Comparison of ENCODE assay signal across 1 cellular context in the genomic region with DNA sequence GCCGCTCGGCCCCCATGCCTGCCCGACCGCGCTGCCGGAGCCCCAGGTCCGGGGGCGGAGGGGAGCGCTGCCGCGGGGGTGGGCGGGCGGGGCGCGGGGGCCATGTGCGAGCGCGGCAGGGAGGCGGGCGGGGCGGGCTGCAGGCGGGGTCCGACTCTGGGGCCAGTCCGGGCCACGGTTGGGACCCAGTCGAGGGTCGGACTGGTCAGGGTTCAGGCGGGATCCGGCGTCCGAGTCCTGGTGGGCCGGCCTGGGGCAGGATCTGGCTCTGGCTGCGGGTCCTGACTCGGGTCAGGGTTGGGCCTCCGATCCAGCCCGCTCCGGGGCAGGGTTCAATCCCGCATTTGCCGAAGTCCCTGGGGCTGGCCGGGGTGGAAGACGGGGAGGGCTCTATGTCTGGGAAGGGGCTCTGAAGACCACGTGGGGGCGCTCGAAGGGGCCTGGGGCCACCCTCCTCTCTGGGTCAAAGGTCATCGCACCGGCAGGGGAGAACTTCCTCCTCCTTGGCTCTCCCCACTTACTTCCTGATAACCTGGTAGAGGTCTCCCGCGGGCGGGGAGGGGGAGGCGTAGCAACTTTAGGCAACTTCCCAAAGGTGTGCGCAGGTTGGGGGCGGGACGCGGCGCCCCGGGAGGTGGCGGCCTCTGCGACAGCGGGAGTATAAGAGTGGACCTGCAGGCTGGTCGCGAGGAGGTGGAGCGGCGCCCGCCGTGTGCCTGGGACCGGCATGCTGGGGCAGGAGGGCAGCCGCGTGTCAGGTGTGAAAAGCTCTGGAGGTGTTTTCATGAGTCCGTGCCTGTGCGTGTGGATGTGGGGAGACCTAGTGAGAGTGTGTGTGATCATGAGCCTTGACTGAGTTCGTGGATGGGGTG.
TF ChIP-seq lines count a peak whose summit lies in the region.

No MANE protein-coding gene starts in this region.

TF ChIP-seq in K562, 482 proteins besides CTCF, POLR2A, EP300 and RAD21 (continued from another document and continues in another):
- TF ChIP-seq, protein P1, sequence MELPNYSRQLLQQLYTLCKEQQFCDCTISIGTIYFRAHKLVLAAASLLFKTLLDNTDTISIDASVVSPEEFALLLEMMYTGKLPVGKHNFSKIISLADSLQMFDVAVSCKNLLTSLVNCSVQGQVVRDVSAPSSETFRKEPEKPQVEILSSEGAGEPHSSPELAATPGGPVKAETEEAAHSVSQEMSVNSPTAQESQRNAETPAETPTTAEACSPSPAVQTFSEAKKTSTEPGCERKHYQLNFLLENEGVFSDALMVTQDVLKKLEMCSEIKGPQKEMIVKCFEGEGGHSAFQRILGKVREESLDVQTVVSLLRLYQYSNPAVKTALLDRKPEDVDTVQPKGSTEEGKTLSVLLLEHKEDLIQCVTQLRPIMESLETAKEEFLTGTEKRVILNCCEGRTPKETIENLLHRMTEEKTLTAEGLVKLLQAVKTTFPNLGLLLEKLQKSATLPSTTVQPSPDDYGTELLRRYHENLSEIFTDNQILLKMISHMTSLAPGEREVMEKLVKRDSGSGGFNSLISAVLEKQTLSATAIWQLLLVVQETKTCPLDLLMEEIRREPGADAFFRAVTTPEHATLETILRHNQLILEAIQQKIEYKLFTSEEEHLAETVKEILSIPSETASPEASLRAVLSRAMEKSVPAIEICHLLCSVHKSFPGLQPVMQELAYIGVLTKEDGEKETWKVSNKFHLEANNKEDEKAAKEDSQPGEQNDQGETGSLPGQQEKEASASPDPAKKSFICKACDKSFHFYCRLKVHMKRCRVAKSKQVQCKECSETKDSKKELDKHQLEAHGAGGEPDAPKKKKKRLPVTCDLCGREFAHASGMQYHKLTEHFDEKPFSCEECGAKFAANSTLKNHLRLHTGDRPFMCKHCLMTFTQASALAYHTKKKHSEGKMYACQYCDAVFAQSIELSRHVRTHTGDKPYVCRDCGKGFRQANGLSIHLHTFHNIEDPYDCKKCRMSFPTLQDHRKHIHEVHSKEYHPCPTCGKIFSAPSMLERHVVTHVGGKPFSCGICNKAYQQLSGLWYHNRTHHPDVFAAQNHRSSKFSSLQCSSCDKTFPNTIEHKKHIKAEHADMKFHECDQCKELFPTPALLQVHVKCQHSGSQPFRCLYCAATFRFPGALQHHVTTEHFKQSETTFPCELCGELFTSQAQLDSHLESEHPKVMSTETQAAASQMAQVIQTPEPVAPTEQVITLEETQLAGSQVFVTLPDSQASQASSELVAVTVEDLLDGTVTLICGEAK (IDR thresholded peaks at IDR 0.05) = peak; percentile 60; the same call in 1 of the 2 replicates
- TF ChIP-seq, protein P1 (CRISPR knock-in tag; IDR thresholded peaks at IDR 0.05) = no peak
- TF ChIP-seq ZNF76 (CRISPR knock-in tag; IDR thresholded peaks at IDR 0.05; ENCODE audit: borderline replicate concordance) = no peak
- TF ChIP-seq HDAC1 (IDR thresholded peaks at IDR 0.05) = peak in 1 of 2 experiments; percentile 76; a peak in 2 of 4 replicates
- TF ChIP-seq NFIC (IDR thresholded peaks at IDR 0.05) = peak; percentile 36
- TF ChIP-seq ZNF436 (CRISPR knock-in tag; IDR thresholded peaks at IDR 0.05) = no peak
- TF ChIP-seq, protein P2, sequence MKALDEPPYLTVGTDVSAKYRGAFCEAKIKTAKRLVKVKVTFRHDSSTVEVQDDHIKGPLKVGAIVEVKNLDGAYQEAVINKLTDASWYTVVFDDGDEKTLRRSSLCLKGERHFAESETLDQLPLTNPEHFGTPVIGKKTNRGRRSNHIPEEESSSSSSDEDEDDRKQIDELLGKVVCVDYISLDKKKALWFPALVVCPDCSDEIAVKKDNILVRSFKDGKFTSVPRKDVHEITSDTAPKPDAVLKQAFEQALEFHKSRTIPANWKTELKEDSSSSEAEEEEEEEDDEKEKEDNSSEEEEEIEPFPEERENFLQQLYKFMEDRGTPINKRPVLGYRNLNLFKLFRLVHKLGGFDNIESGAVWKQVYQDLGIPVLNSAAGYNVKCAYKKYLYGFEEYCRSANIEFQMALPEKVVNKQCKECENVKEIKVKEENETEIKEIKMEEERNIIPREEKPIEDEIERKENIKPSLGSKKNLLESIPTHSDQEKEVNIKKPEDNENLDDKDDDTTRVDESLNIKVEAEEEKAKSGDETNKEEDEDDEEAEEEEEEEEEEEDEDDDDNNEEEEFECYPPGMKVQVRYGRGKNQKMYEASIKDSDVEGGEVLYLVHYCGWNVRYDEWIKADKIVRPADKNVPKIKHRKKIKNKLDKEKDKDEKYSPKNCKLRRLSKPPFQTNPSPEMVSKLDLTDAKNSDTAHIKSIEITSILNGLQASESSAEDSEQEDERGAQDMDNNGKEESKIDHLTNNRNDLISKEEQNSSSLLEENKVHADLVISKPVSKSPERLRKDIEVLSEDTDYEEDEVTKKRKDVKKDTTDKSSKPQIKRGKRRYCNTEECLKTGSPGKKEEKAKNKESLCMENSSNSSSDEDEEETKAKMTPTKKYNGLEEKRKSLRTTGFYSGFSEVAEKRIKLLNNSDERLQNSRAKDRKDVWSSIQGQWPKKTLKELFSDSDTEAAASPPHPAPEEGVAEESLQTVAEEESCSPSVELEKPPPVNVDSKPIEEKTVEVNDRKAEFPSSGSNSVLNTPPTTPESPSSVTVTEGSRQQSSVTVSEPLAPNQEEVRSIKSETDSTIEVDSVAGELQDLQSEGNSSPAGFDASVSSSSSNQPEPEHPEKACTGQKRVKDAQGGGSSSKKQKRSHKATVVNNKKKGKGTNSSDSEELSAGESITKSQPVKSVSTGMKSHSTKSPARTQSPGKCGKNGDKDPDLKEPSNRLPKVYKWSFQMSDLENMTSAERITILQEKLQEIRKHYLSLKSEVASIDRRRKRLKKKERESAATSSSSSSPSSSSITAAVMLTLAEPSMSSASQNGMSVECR (CRISPR knock-in tag; IDR thresholded peaks at IDR 0.05) = peak; percentile 73
- no peak for TF ChIP-seq HNRNPL (IDR thresholded peaks at IDR 0.05; ENCODE audit: low read depth, low read length)
- peak in 1 of 2 experiments; percentile 64; a peak in 2 of 4 replicates for TF ChIP-seq RCOR1 (IDR thresholded peaks at IDR 0.05; ENCODE audit: borderline replicate concordance in 1 of 2, low read depth in 2 of 2, low read length in 2 of 2)
- TF ChIP-seq HNRNPK (IDR thresholded peaks at IDR 0.05; ENCODE audit: low read depth, low read length, poor library complexity, severe bottlenecking) = peak; percentile 6
- TF ChIP-seq RB1 (IDR thresholded peaks at IDR 0.05; ENCODE audit: low read depth) = peak; percentile 42; the same call in 1 of the 2 replicates
- 0 out of 2 replicates have a peak, but pooled peaks have one; percentile 19 for TF ChIP-seq ZBED1 (IDR thresholded peaks at IDR 0.05)
- peak; percentile 87; the same call in 1 of the 2 replicates for TF ChIP-seq KAT7 (CRISPR knock-in tag; IDR thresholded peaks at IDR 0.05; ENCODE audit: borderline replicate concordance)
- peak; percentile 53 for TF ChIP-seq ATF7 (IDR thresholded peaks at IDR 0.05)
- no peak for TF ChIP-seq NEUROD1 (IDR thresholded peaks at IDR 0.05; ENCODE audit: borderline replicate concordance, low read depth, low read length, partially characterized antibody)
- TF ChIP-seq, protein P3, sequence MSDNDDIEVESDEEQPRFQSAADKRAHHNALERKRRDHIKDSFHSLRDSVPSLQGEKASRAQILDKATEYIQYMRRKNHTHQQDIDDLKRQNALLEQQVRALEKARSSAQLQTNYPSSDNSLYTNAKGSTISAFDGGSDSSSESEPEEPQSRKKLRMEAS (CRISPR knock-in tag; IDR thresholded peaks at IDR 0.05) = peak; percentile 86
- TF ChIP-seq, protein P4, sequence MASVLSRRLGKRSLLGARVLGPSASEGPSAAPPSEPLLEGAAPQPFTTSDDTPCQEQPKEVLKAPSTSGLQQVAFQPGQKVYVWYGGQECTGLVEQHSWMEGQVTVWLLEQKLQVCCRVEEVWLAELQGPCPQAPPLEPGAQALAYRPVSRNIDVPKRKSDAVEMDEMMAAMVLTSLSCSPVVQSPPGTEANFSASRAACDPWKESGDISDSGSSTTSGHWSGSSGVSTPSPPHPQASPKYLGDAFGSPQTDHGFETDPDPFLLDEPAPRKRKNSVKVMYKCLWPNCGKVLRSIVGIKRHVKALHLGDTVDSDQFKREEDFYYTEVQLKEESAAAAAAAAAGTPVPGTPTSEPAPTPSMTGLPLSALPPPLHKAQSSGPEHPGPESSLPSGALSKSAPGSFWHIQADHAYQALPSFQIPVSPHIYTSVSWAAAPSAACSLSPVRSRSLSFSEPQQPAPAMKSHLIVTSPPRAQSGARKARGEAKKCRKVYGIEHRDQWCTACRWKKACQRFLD (CRISPR knock-in tag; IDR thresholded peaks at IDR 0.05) = peak; percentile 88
- peak; percentile 97 for TF ChIP-seq ZBTB7A (IDR thresholded peaks at IDR 0.05; ENCODE audit: borderline replicate concordance, control insufficient read depth, low read depth, low read length)
- TF ChIP-seq FOXK1 (CRISPR knock-in tag; IDR thresholded peaks at IDR 0.05; ENCODE audit: borderline replicate concordance) = 0 out of 2 replicates have a peak, but pooled peaks have one; percentile 61
- peak; percentile 44; the same call in 1 of the 2 replicates for TF ChIP-seq DPF2 (IDR thresholded peaks at IDR 0.05)
- peak; percentile 70; the same call in 1 of the 2 replicates for TF ChIP-seq CTBP1 (IDR thresholded peaks at IDR 0.05; ENCODE audit: borderline replicate concordance)
- peak; percentile 97 for TF ChIP-seq NR2C2 (CRISPR knock-in tag; IDR thresholded peaks at IDR 0.05)
- peak; percentile 99 for TF ChIP-seq NR2C2 (tag; IDR thresholded peaks at IDR 0.05)
- peak in 1 of 2 experiments; percentile 37; a peak in 1 of 4 replicates for TF ChIP-seq SRF (CRISPR knock-in tag; IDR thresholded peaks at IDR 0.05)
- TF ChIP-seq, protein P5, sequence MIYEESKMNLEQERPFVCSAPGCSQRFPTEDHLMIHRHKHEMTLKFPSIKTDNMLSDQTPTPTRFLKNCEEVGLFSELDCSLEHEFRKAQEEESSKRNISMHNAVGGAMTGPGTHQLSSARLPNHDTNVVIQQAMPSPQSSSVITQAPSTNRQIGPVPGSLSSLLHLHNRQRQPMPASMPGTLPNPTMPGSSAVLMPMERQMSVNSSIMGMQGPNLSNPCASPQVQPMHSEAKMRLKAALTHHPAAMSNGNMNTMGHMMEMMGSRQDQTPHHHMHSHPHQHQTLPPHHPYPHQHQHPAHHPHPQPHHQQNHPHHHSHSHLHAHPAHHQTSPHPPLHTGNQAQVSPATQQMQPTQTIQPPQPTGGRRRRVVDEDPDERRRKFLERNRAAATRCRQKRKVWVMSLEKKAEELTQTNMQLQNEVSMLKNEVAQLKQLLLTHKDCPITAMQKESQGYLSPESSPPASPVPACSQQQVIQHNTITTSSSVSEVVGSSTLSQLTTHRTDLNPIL (CRISPR knock-in tag; IDR thresholded peaks at IDR 0.05) = no peak
- TF ChIP-seq TBL1XR1 (IDR thresholded peaks at IDR 0.05; ENCODE audit: low read length in 2 of 2) = peak in 1 of 2 experiments; percentile 35; a peak in 1 of 4 replicates
- TF ChIP-seq, protein P6, sequence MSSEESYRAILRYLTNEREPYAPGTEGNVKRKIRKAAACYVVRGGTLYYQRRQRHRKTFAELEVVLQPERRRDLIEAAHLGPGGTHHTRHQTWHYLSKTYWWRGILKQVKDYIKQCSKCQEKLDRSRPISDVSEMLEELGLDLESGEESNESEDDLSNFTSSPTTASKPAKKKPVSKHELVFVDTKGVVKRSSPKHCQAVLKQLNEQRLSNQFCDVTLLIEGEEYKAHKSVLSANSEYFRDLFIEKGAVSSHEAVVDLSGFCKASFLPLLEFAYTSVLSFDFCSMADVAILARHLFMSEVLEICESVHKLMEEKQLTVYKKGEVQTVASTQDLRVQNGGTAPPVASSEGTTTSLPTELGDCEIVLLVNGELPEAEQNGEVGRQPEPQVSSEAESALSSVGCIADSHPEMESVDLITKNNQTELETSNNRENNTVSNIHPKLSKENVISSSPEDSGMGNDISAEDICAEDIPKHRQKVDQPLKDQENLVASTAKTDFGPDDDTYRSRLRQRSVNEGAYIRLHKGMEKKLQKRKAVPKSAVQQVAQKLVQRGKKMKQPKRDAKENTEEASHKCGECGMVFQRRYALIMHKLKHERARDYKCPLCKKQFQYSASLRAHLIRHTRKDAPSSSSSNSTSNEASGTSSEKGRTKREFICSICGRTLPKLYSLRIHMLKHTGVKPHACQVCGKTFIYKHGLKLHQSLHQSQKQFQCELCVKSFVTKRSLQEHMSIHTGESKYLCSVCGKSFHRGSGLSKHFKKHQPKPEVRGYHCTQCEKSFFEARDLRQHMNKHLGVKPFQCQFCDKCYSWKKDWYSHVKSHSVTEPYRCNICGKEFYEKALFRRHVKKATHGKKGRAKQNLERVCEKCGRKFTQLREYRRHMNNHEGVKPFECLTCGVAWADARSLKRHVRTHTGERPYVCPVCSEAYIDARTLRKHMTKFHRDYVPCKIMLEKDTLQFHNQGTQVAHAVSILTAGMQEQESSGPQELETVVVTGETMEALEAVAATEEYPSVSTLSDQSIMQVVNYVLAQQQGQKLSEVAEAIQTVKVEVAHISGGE (CRISPR knock-in tag; IDR thresholded peaks at IDR 0.05) = peak in 1 of 3 experiments; percentile 41; a peak in 1 of 6 replicates
- TF ChIP-seq L3MBTL2 (IDR thresholded peaks at IDR 0.05) = peak; percentile 65
